In genomic region chr7:157010588-157011332, GRCh38 we compare ENCODE assay signal across 8 cellular contexts. TPM values are rescaled to one million over a fixed set of nuclear protein-coding genes. Genes with fewer than 3 reads are reported as not detected.
DNase-seq lines count a peak whose midpoint lies in the region; ATAC-seq and TF ChIP-seq lines count a peak whose summit lies in the region.

MNX1 (minus strand) TSS chr7:157010663; CDS start chr7:157010350, 313 bp downstream.

- H3K27me3 ChIP-seq in gastrocnemius medialis, result peaks cover 80 to 93% (median 89%) of the 10 kb centered on the region in 3 donors

- peaks cover 0 to 4% of the 10 kb centered on the region in 2 donors for H3K4me1 ChIP-seq in gastrocnemius medialis

- H3K36me3 ChIP-seq in gastrocnemius medialis, result no peaks in the 10 kb centered on the region

- ATAC-seq in GM19452 (IDR thresholded peaks at IDR 0.05; ENCODE audit: unreplicated experiment) (peak; percentile 69), HG03442 (IDR thresholded peaks at IDR 0.05; ENCODE audit: unreplicated experiment) (peak; percentile 69), left ventricle myocardium superior (peak; percentile 98), gastrocnemius medialis (peak; percentile 87 to 92)

- H3K4me3 ChIP-seq in gastrocnemius medialis, result peak within 1 kb of the TSS; percentile 62 to 72 (median 66)

- intact Hi-C loops in left ventricle myocardium superior (cut with micrococcal nuclease), result no loop called here
- intact Hi-C loops in gastrocnemius medialis (cut with DNase I; ENCODE audit: low total_unique reads), result no loop called here

- H3K9me3 ChIP-seq in gastrocnemius medialis, result no peaks in the 10 kb centered on the region

- no peak for TF ChIP-seq POLR2A in gastrocnemius medialis (IDR thresholded peaks at IDR 0.05)

- H3K27ac ChIP-seq in gastrocnemius medialis, result no peak within 1 kb of the TSS

- in situ Hi-C loops in gastrocnemius medialis (cut with MboI; ENCODE audit: low sequenced_read_pairs in 4 of 4), result no loop called here

- no peak for TF ChIP-seq CTCF in gastrocnemius medialis (IDR thresholded peaks at IDR 0.05 in 4 of 5, conservative IDR thresholded peaks at IDR 0.05 in 1 of 5)

- DNase-seq in DMS114 treated with DMSO at 0.1 percent for 48 hours (lab: John Stamatoyannopoulos, UW; ENCODE audit: unreplicated experiment) (peak; percentile 47), NCI-H748 (lab: John Stamatoyannopoulos, UW; ENCODE audit: unreplicated experiment) (peak; percentile 93), left ventricle myocardium superior (peak; percentile 80), gastrocnemius medialis (peak; percentile 23 to 57), occipital lobe (lab: John Stamatoyannopoulos, UW) (no peak)
- peak; percentile 77 for DNase-seq in activated effector memory CD4-positive, alpha-beta T cell treated with anti-CD3 and anti-CD28 coated beads, Interleukin-2, amount 50 U/mL, for 16 hours

RNA-seq across cellular contexts. Expression of gene MNX1, which starts in this region (rescaled TPM):
- total RNA-seq in left ventricle myocardium superior (not detected), gastrocnemius medialis (under 1 TPM in 2 of 4 donors, not detected in 2; 0.16 to 0.20 TPM), occipital lobe (not detected)

Comparison
In these comparisons a context has a peak if more than half of its experiments do, and no peak if none do; other contexts are left out.
1. Peak in DNase-seq and ATAC-seq in left ventricle myocardium superior; RNA of the gene not detected or under 1 TPM.
2. Peak in DNase-seq, ATAC-seq and H3K4me3 ChIP-seq in gastrocnemius medialis; RNA of the gene not detected or under 1 TPM.